31 cellular contexts compared by ENCODE assay signal in genomic region chr2:119156891-119157773, GRCh38. TPM values are rescaled to one million over a fixed set of nuclear protein-coding genes. Genes with fewer than 3 reads are reported as not detected.
A peak's percentile ranks its signal among the peaks of the same experiment; 100 is the strongest.
DNase-seq lines count a peak whose midpoint lies in the region; ATAC-seq, FAIRE-seq and TF ChIP-seq lines count a peak whose summit lies in the region.
"Had no signal": no experiment of that assay in that cellular context is flagged by ENCODE, and none has a peak within 500 bp of the region (broad histone marks: within the 10 kb centered on the region; RNA-seq: fewer than 3 reads in every experiment).

No MANE protein-coding gene starts in this region.

- peaks cover 30% of the 10 kb centered on the region for H3K23me2 ChIP-seq in H1 (ENCODE audit: low read depth, low read length)

- no peak overlapping the region for H2AK5ac ChIP-seq in H1 (ENCODE audit: low read depth, low read length)
- H2AK5ac ChIP-seq in mesendoderm (ENCODE audit: low read length), result no peak overlapping the region

- H3K27me3 Mint-ChIP-seq in MCF 10A (ENCODE audit: insufficient read depth, unreplicated experiment) (peaks cover 58% of the 10 kb centered on the region), type B pancreatic cell (peaks cover 89% of the 10 kb centered on the region)

- no peak for TF ChIP-seq EP300 in H1 (IDR thresholded peaks at IDR 0.05; ENCODE audit: borderline replicate concordance in 1 of 2, low read depth in 2 of 2, low read length in 2 of 2)

- H2BK120ac ChIP-seq in H1 (replicated peaks; ENCODE audit: low read depth, low read length) (no peak overlapping the region), mesendoderm (ENCODE audit: low read depth, low read length) (no peak overlapping the region)

- POLR2A ChIA-PET in MCF 10A (lab: Yijun Ruan, JAX) (no interaction called here), H1 (lab: Charles Lee; ENCODE audit: partially characterized antibody) (interaction anchor here (1.0 to 1.4 kb wide), 2 partner anchors 19 to 67 kb away, joined by 3 read pairs; partner anchors contain the start of gene STEAP3)

- no peaks in the 10 kb centered on the region for H3K9me3 ChIP-seq in breast epithelium
- no peaks in the 10 kb centered on the region; a peak in 1 of 4 replicates for H3K9me3 ChIP-seq in H1 (ENCODE audit: insufficient read depth in 2 of 2, low read depth in 1 of 2, low read length in 1 of 2)
- H3K9me3 ChIP-seq: pancreas, sigmoid colon had no signal

- H3K4me3 Mint-ChIP-seq in MCF 10A (ENCODE audit: unreplicated experiment) (no peak overlapping the region), type B pancreatic cell (peak overlapping the region; percentile 67)
- H3K4me3 Mint-ChIP-seq: activated B cell treated with CpG ODN at 0.5 μM for 24 hours; activated CD4-positive, alpha-beta memory T cell treated with anti-CD3 and anti-CD28 coated beads for 36 hours; naive B cell had no signal

- no peaks in the 10 kb centered on the region for H3K79me2 ChIP-seq in H1 (ENCODE audit: control insufficient read depth in 1 of 2, insufficient read depth in 2 of 2, low read length in 2 of 2)
- H3K79me2 ChIP-seq in mesendoderm (ENCODE audit: control insufficient read depth, insufficient read depth, low read length), result no peaks in the 10 kb centered on the region

- H3K4me1 ChIP-seq in breast epithelium, result peaks cover 0 to 5% of the 10 kb centered on the region in 2 donors
- peaks cover 4 to 28% (median 18%) of the 10 kb centered on the region in 4 experiments for H3K4me1 ChIP-seq in H1 (replicated peaks in 1 of 4; ENCODE audit: control insufficient read depth in 3 of 4, insufficient read depth in 4 of 4, low read length in 3 of 4)
- H3K4me1 ChIP-seq in mesendoderm (ENCODE audit: control insufficient read depth, low read depth, low read length), result peaks cover 2% of the 10 kb centered on the region
- H3K4me1 ChIP-seq: pancreas had no signal

- H3K36me3 ChIP-seq in breast epithelium (no peaks in the 10 kb centered on the region), H1 (ENCODE audit: control insufficient read depth in 2 of 4, insufficient read depth in 4 of 4, low read length in 3 of 4) (peaks cover 0 to 10% (median 0%) of the 10 kb centered on the region in 4 experiments; a peak in 1 of 8 replicates), mesendoderm (ENCODE audit: control insufficient read depth, insufficient read depth, low read length) (no peaks in the 10 kb centered on the region)
- H3K36me3 ChIP-seq: pancreas, sigmoid colon had no signal

- peak overlapping the region; percentile 44 for H4K91ac ChIP-seq in H1 (replicated peaks; ENCODE audit: insufficient read length, low read length)

- CTCF ChIA-PET in MCF 10A (lab: Yijun Ruan, JAX), result no interaction called here
- CTCF ChIA-PET in H1 (lab: Charles Lee; ENCODE audit: partially characterized antibody), result interaction anchor here (0.9 to 1.0 kb wide), 2 partner anchors 12 to 51 kb away, joined by 3 read pairs; no protein-coding TSS in a partner anchor

- TF ChIP-seq POLR2A in breast epithelium (IDR thresholded peaks at IDR 0.05), result no peak
- TF ChIP-seq POLR2A in H1 (IDR thresholded peaks at IDR 0.05; ENCODE audit: control extremely low read depth in 1 of 2, low read depth in 2 of 2, low read length in 2 of 2), result no peak

- H3K4me1 Mint-ChIP-seq in MCF 10A (ENCODE audit: insufficient read depth, unreplicated experiment), result no peaks in the 10 kb centered on the region
- H3K4me1 Mint-ChIP-seq in type B pancreatic cell (ENCODE audit: unreplicated experiment), result no peaks in the 10 kb centered on the region
- H3K4me1 Mint-ChIP-seq: activated B cell treated with CpG ODN at 0.5 μM for 24 hours had no signal

- peak overlapping the region; percentile 97 for H3K18ac ChIP-seq in H1 (ENCODE audit: extremely low read depth, low read length)
- no peak overlapping the region for H3K18ac ChIP-seq in mesendoderm (ENCODE audit: low read length)

- H3K27me3 ChIP-seq in breast epithelium (peaks cover 4 to 68% of the 10 kb centered on the region in 2 donors), H1 (replicated peaks in 1 of 4; ENCODE audit: control insufficient read depth in 3 of 4, extremely low read depth in 1 of 4, insufficient read depth in 3 of 4, low read length in 3 of 4) (peaks cover 29 to 41% (median 38%) of the 10 kb centered on the region in 4 experiments), mesendoderm (ENCODE audit: insufficient read depth, low read length, poor library complexity) (peaks cover 18% of the 10 kb centered on the region)

- no peak for TF ChIP-seq CTCF in breast epithelium (IDR thresholded peaks at IDR 0.05)
- TF ChIP-seq CTCF in MCF 10A (IDR thresholded peaks at IDR 0.05; ENCODE audit: unreplicated experiment), result no peak
- no peak for TF ChIP-seq CTCF in H1 (IDR thresholded peaks at IDR 0.05; ENCODE audit: control extremely low read depth in 1 of 3, insufficient read depth in 1 of 3, low read depth in 1 of 3, low read length in 3 of 3)
- TF ChIP-seq CTCF in type B pancreatic cell (conservative IDR thresholded peaks at IDR 0.05), result no peak

- TF ChIP-seq RAD21 in H1 (IDR thresholded peaks at IDR 0.05 in 1 of 2, conservative IDR thresholded peaks at IDR 0.05 in 1 of 2; ENCODE audit: low read depth in 2 of 2, low read length in 2 of 2), result no peak

- H3K4me3 ChIP-seq in breast epithelium, result peak overlapping the region in 2 of 3 donors; percentile 7 to 46
- peak overlapping the region; percentile 61 to 73 (median 68) for H3K4me3 ChIP-seq in H1 (ENCODE audit: extremely low read depth in 1 of 4, insufficient read depth in 2 of 4, low read depth in 3 of 4, low read length in 4 of 4)
- peak overlapping the region; percentile 3 for H3K4me3 ChIP-seq in mesendoderm (ENCODE audit: low read length)
- H3K4me3 ChIP-seq: GM23248, K562, pancreas, sigmoid colon had no signal

- WGBS in H1 (ENCODE audit: extremely low coverage in 1 of 2, insufficient coverage in 1 of 2, insufficient read length in 1 of 2, insufficient replicate concordance in 2 of 2, low coverage in 1 of 2, low lambda C conversion rate in 2 of 2, missing lambda C conversion rate in 1 of 2), 2 experiments, result 2% methylated on average over 46 of the region's 58 CpGs; no CpG with 5 or more reads in 1 of the 2 experiments
- no CpG with 5 or more reads among the region's 58 CpGs for WGBS in mesendoderm (ENCODE audit: extremely low coverage, insufficient coverage, low lambda C conversion rate)

- peak overlapping the region; percentile 16 for H4K5ac ChIP-seq in H1 (ENCODE audit: insufficient read length, low read depth, low read length)
- no peak overlapping the region for H4K5ac ChIP-seq in mesendoderm (ENCODE audit: low read length)

- no peaks in the 10 kb centered on the region for H3K9me3 Mint-ChIP-seq in MCF 10A (ENCODE audit: unreplicated experiment)
- no peaks in the 10 kb centered on the region for H3K9me3 Mint-ChIP-seq in type B pancreatic cell
- H3K9me3 Mint-ChIP-seq: activated B cell treated with CpG ODN at 0.5 μM for 24 hours; activated CD4-positive, alpha-beta memory T cell treated with anti-CD3 and anti-CD28 coated beads for 36 hours had no signal

- H3K23ac ChIP-seq in H1 (ENCODE audit: insufficient read length), result no peak overlapping the region
- no peak overlapping the region for H3K23ac ChIP-seq in mesendoderm (ENCODE audit: low read length)

- intact Hi-C loops in breast epithelium (cut with DNase I; ENCODE audit: low total_unique reads) (no loop called here), MCF 10A (cut with micrococcal nuclease) (no loop called here)

- H4K8ac ChIP-seq in H1 (ENCODE audit: extremely low read depth, insufficient read depth, low read length), result peak overlapping the region; percentile 68
- no peak overlapping the region for H4K8ac ChIP-seq in mesendoderm (ENCODE audit: low read depth, low read length)

- peak overlapping the region; percentile 80; the same call in 1 of the 2 replicates for H2BK5ac ChIP-seq in H1 (ENCODE audit: low read depth, low read length)
- no peak overlapping the region for H2BK5ac ChIP-seq in mesendoderm (ENCODE audit: low read length)

- H2AFZ ChIP-seq in H1 (ENCODE audit: low read length), result peak overlapping the region; percentile 78; the same call in 1 of the 2 replicates
- H2AFZ ChIP-seq: GM23248 had no signal

- H3K4ac ChIP-seq in H1 (replicated peaks; ENCODE audit: insufficient read length, low read depth, low read length), result no peak overlapping the region
- H3K4ac ChIP-seq in mesendoderm (ENCODE audit: low read depth, low read length), result no peak overlapping the region

- H3K4me2 ChIP-seq in H1 (ENCODE audit: insufficient read depth in 1 of 2, low read depth in 2 of 2, low read length in 2 of 2) (peak overlapping the region; percentile 97 to 99), mesendoderm (ENCODE audit: low read length) (peak overlapping the region; percentile 34)

- ATAC-seq in HG02885 (IDR thresholded peaks at IDR 0.05; ENCODE audit: poor library complexity, unreplicated experiment), result no peak
- ATAC-seq: K562, pancreas had no signal

- peak overlapping the region; percentile 94 for H2BK12ac ChIP-seq in H1 (ENCODE audit: low read depth, low read length)

- H3K36me3 Mint-ChIP-seq in MCF 10A (ENCODE audit: insufficient read depth, unreplicated experiment) (no peaks in the 10 kb centered on the region), type B pancreatic cell (no peaks in the 10 kb centered on the region)
- H3K36me3 Mint-ChIP-seq: activated CD4-positive, alpha-beta memory T cell treated with anti-CD3 and anti-CD28 coated beads for 36 hours had no signal

- H3K9ac ChIP-seq in H1 (replicated peaks in 1 of 4; ENCODE audit: extremely low read depth in 1 of 4, low read depth in 3 of 4, low read length in 3 of 4) (peak overlapping the region in 3 of 4 experiments; percentile 29 to 42 (median 34); a peak in 4 of 7 replicates), mesendoderm (ENCODE audit: low read length) (peak overlapping the region; percentile 3)
- H3K9ac ChIP-seq: GM23248 had no signal

- peak overlapping the region; percentile 25; the same call in 1 of the 2 replicates for H2BK15ac ChIP-seq in H1 (ENCODE audit: low read length)
- H2BK15ac ChIP-seq in mesendoderm (replicated peaks; ENCODE audit: low read depth), result no peak overlapping the region

- no peak for FAIRE-seq in H1 (lab: Jason Lieb, UNC)
- FAIRE-seq: GM19239, K562, pancreas had no signal

- no peaks in the 10 kb centered on the region for H4K20me1 ChIP-seq in H1 (replicated peaks in 1 of 2; ENCODE audit: control insufficient read depth in 1 of 2, insufficient read depth in 2 of 2, low read length in 2 of 2)

- BruUV-seq in MCF 10A (replicated peaks; lab: Mats Ljungman, UMichigan), result no TSS peak

- H3K56ac ChIP-seq in H1 (replicated peaks; ENCODE audit: insufficient read length, low read depth, low read length) (peak overlapping the region; percentile 5), mesendoderm (ENCODE audit: low read length) (peak overlapping the region; percentile 20)

- H3K27ac ChIP-seq in breast epithelium (no peak overlapping the region), H1 (ENCODE audit: low read depth, low read length) (no peak overlapping the region), mesendoderm (ENCODE audit: low read depth, low read length) (no peak overlapping the region)
- H3K27ac ChIP-seq: GM23248, pancreas, sigmoid colon had no signal

- no peak overlapping the region for H3K27ac Mint-ChIP-seq in MCF 10A (ENCODE audit: low read depth, unreplicated experiment)
- H3K27ac Mint-ChIP-seq in type B pancreatic cell, result no peak overlapping the region
- H3K27ac Mint-ChIP-seq: activated B cell treated with CpG ODN at 0.5 μM for 24 hours; activated CD4-positive, alpha-beta memory T cell treated with anti-CD3 and anti-CD28 coated beads for 36 hours; naive B cell had no signal

- no peak for DNase-seq in breast epithelium (ENCODE audit: low spot score in 2 of 2)
- DNase-seq in MCF 10A (ENCODE audit: unreplicated experiment), result no peak
- peak in 1 of 2 experiments; percentile 76 for DNase-seq in H1 (ENCODE audit: low read depth in 1 of 2, low spot score in 2 of 2)
- DNase-seq in mesendoderm, result peak; percentile 35
- no peak for DNase-seq in type B pancreatic cell (ENCODE audit: extremely low spot score, unreplicated experiment)
- DNase-seq in NCI-H226, result no peak
- no peak for DNase-seq in activated effector memory CD4-positive, alpha-beta T cell treated with anti-CD3 and anti-CD28 coated beads, Interleukin-2, amount 50 U/mL, for 16 hours
- DNase-seq: activated B cell treated with CpG ODN at 0.5 μM for 24 hours; activated CD4-positive, alpha-beta memory T cell treated with anti-CD3 and anti-CD28 coated beads for 36 hours; activated gamma-delta T cell; activated T-cell treated with anti-CD3 and anti-CD28 coated beads for 4 hours; dermis blood vessel endothelial cell; foreskin fibroblast; kidney glomerular epithelial cell; MV-4-11; naive B cell; pancreas; sigmoid colon; stimulated activated CD4-positive, alpha-beta T cell treated with anti-CD3 and anti-CD28 coated beads, Interleukin-15, amount 100 ng/mL, for 24 hours; stimulated activated CD8-positive, alpha-beta memory T cell treated with anti-CD3 and anti-CD28 coated beads, Interleukin-4, amount 100 ng/mL, for 48 hours; T1000 had no signal

- H3K14ac ChIP-seq in H1 (ENCODE audit: insufficient read length), result no peak overlapping the region

- peak overlapping the region; percentile 82; the same call in 1 of the 2 replicates for H2BK20ac ChIP-seq in H1 (ENCODE audit: low read length)

- H3K79me1 ChIP-seq in H1 (ENCODE audit: low read depth, low read length) (no peaks in the 10 kb centered on the region), mesendoderm (ENCODE audit: low read length) (no peaks in the 10 kb centered on the region)

RNA-seq across cellular contexts. Expression of gene C1QL2, which starts 1.4 kb away (rescaled TPM):
- total RNA-seq in breast epithelium, result under 1 TPM in 2 of 3 donors, not detected in 1; 0.15 to 0.66 TPM
- total RNA-seq in MCF 10A (2022), result not detected in 2 replicates
- 0.88 and 1.1 TPM in 2 replicates for total RNA-seq in H1 (2021; fragmentation: NEBNext Ultra II Directional; extraction: Animal tissue kit (Norgen Biotek cat#: 25700))
- polyA plus RNA-seq in H1 (2011; rRNA removed), result 0.80 and 1.3 TPM in 2 replicates
- polyA plus RNA-seq in H1 (2011; cell fraction: cytosol; rRNA removed), result 0.87 TPM
- 1.2 TPM for polyA plus RNA-seq in H1 (2011; cell fraction: nucleus; rRNA removed)
- 0.77 to 1.2 TPM (median 0.99 TPM) in 4 replicates for polyA plus RNA-seq in H1 (2012, experiment 1 of 2)
- 1.0 TPM for polyA plus RNA-seq in H1 (2012, experiment 2 of 2)
- polyA plus RNA-seq in H1 (2013, experiment 1 of 2), result 0.41 TPM
- polyA plus RNA-seq in H1 (2013, experiment 2 of 2), result 0.33 TPM
- 0.10 and 0.25 TPM in 2 replicates for polyA minus RNA-seq in H1 (2011; rRNA and poly(A)+ RNA removed)
- polyA minus RNA-seq in H1 (2011; cell fraction: cytosol; rRNA and poly(A)+ RNA removed), result 0.73 TPM
- polyA minus RNA-seq in H1 (2011; cell fraction: nucleus; rRNA and poly(A)+ RNA removed), result 0.70 TPM
- 0.22 TPM for polyA plus RNA-seq in mesendoderm (2013, experiment 1 of 2)
- 0.21 TPM for polyA plus RNA-seq in mesendoderm (2013, experiment 2 of 2)
- 1.1 and 1.8 TPM in 2 replicates for total RNA-seq in type B pancreatic cell (ENCODE audit: low replicate concordance)
- total RNA-seq: activated B cell treated with CpG ODN at 0.5 μM for 24 hours; activated CD4-positive, alpha-beta memory T cell treated with anti-CD3 and anti-CD28 coated beads for 36 hours; cardiac septum; Daoy; dermis blood vessel endothelial cell; epithelial cell of proximal tubule; GM23248; K562; lung microvascular endothelial cell; sigmoid colon; urinary bladder had no signal
- polyA plus RNA-seq: BJ, GM23248, K562, sigmoid colon had no signal

Comparison
In these comparisons a context has a peak if more than half of its experiments do, and no peak if none do; other contexts are left out.
1. H3K4me3 ChIP-seq: peak in every context shown above with its lines; median percentile 68 in H1; 26 in breast epithelium; 3 in mesendoderm.